Comparison of ENCODE assay signal across 1 cellular context in the genomic region with DNA sequence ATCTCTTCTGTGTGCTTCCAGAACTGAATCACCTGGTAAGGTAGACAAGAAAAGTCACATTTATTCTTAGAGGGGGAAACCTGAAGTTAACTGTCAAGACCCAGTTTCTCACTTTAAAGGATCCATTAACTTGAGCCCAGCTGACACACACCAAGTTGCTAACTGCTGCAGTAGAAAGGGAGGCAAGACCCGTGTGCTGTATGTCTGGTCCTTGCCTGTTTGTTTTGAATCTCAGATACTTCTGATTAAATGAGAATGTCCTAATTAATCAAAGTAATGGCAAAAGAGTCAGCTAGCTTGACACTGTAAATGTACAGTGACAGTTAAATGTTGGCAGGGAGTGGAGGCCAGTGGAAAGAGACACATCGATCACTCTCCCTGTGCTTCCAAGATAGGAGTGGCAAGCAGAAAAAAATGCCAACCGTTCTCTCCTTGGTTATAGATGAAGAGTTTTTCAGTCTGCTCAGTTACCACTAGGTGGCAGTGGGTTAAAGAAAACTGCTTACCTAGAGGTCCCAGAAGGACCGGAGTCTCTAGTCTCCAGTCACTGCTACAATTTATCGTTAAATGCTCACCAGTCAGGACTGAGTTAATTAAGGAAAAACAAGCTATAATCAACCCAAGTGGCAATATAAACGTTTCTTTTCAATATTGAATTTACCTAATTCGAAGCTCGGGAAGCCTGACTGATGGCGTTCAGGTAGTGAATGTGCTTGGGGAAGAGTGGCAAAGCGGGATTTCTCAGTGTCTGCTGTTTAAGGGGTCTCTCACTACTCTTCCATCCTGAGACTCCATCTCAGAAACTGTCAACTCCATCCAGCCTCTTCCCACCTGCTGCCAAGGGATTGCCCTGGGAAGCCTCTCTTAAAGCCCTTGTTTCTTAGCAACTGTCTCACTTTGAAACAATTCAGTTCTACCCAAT.
TF ChIP-seq lines count a peak whose summit lies in the region.

No MANE protein-coding gene starts in this region.

TF ChIP-seq in GM12878, 131 proteins besides CTCF, POLR2A, EP300 and RAD21 (continued from another document):
- TF ChIP-seq SMC3 (IDR thresholded peaks at IDR 0.05; ENCODE audit: borderline replicate concordance, low read length) (peak; percentile 59; the same call in 1 of the 2 replicates), IRF4 (IDR thresholded peaks at IDR 0.05; ENCODE audit: low read depth, low read length) (0 out of 2 replicates have a peak, but pooled peaks have one; percentile 16), SIX5 (IDR thresholded peaks at IDR 0.05; ENCODE audit: low read depth, low read length, severe bottlenecking) (no peak)
